Comparison of ENCODE assay signal across 12 cellular contexts in genomic region chr2:189799531-189799930, GRCh38. TPM values are rescaled to one million over a fixed set of nuclear protein-coding genes. Genes with fewer than 3 reads are reported as not detected.
DNase-seq lines count a peak whose midpoint lies in the region; ATAC-seq and TF ChIP-seq lines count a peak whose summit lies in the region.
"Had no signal": no experiment of that assay in that cellular context is flagged by ENCODE, and none has a peak within 500 bp of the region (broad histone marks: within the 10 kb centered on the region; RNA-seq: fewer than 3 reads in every experiment).

No MANE protein-coding gene starts in this region.

- in situ Hi-C loops in astrocyte of the spinal cord (cut with HindIII; ENCODE audit: low sequenced_read_pairs) = no loop called here

- TF ChIP-seq CTCF in AG10803 (conservative IDR thresholded peaks at IDR 0.05; ENCODE audit: low read length) = no peak
- TF ChIP-seq CTCF in astrocyte of the spinal cord (IDR thresholded peaks at IDR 0.05; ENCODE audit: low read depth, low read length) = no peak

- intact Hi-C loops in Right ventricle myocardium superior (cut with DNase I) = no loop called here

- ATAC-seq in HG03460 (IDR thresholded peaks at IDR 0.05; ENCODE audit: unreplicated experiment) (no peak), Right ventricle myocardium superior (ENCODE audit: poor library complexity) (no peak), GM21447 (IDR thresholded peaks at IDR 0.05; ENCODE audit: unreplicated experiment) (no peak)

- DNase-seq in AG10803 (ENCODE audit: low read depth) = peak; percentile 69
- peak; percentile 93 for DNase-seq in LHCN-M2 (ENCODE audit: low read depth)
- peak; percentile 82 for DNase-seq in astrocyte of the spinal cord (ENCODE audit: low read depth, low spot score)
- peak; percentile 12 for DNase-seq in kidney tubule cell (ENCODE audit: low spot score)
- no peak for DNase-seq in GM19238 (ENCODE audit: insufficient read length, low spot score)
- no peak for DNase-seq in Right ventricle myocardium superior
- DNase-seq: activated CD4-positive, alpha-beta T cell treated with anti-CD3 and anti-CD28 coated beads, Interleukin-2, amount 10 ng/mL, durations not matched to agents 7 days and 5 days; activated effector memory CD4-positive, alpha-beta T cell treated with anti-CD3 and anti-CD28 coated beads, Interleukin-2, amount 50 U/mL, for 16 hours; NCI-H524 treated with DMSO at 0.1 percent for 48 hours; transverse colon had no signal

- no peak overlapping the region for H3K4me3 ChIP-seq in AG10803 (ENCODE audit: low read length)
- H3K4me3 ChIP-seq in astrocyte of the spinal cord (ENCODE audit: low read depth, low read length) = no peak overlapping the region
- H3K4me3 ChIP-seq: transverse colon had no signal

RNA-seq across cellular contexts. Expression of gene PMS1, which starts 15.3 kb away (rescaled TPM):
- 22.2 and 27.9 TPM in 2 replicates for total RNA-seq in LHCN-M2 (2014; rRNA removed)
- 5.5 TPM for polyA plus RNA-seq in LHCN-M2 (2012)
- 13.5 TPM for total RNA-seq in Right ventricle myocardium superior

RNA-seq across cellular contexts. Expression of gene ORMDL1, which starts 15.4 kb away (rescaled TPM):
- total RNA-seq in LHCN-M2 (2014; rRNA removed) (62.4 and 83.4 TPM in 2 replicates), Right ventricle myocardium superior (19.4 TPM)
- 36.8 TPM for polyA plus RNA-seq in LHCN-M2 (2012)

RNA-seq across cellular contexts. Expression of gene OSGEPL1, which starts 36.9 kb away (rescaled TPM):
- 11.4 and 13.3 TPM in 2 replicates for total RNA-seq in LHCN-M2 (2014; rRNA removed)
- polyA plus RNA-seq in LHCN-M2 (2012) = 3.2 TPM
- 9.4 TPM for total RNA-seq in Right ventricle myocardium superior

Comparison
In these comparisons a context has a peak if more than half of its experiments do, and no peak if none do; other contexts are left out.
1. DNase-seq: peak in AG10803 (single experiment), LHCN-M2 (single experiment), astrocyte of the spinal cord (single experiment) and kidney tubule cell (single experiment); none in GM19238 (single experiment) and Right ventricle myocardium superior (single experiment).